Comparison of ENCODE assay signal across 1 cellular context in genomic region chr1:30949487-30949838, GRCh38. TPM values are rescaled to one million over a fixed set of nuclear protein-coding genes. Genes with fewer than 3 reads are reported as not detected.
"Had no signal": no experiment of that assay in that cellular context is flagged by ENCODE, and none has a peak within 500 bp of the region (broad histone marks: within the 10 kb centered on the region; RNA-seq: fewer than 3 reads in every experiment).

No MANE protein-coding gene starts in this region.

RNA-seq across cellular contexts. Expression of gene SDC3, which starts 40.9 kb away (rescaled TPM):
- total RNA-seq: OCI-LY7 had no signal
